In the genomic region with DNA sequence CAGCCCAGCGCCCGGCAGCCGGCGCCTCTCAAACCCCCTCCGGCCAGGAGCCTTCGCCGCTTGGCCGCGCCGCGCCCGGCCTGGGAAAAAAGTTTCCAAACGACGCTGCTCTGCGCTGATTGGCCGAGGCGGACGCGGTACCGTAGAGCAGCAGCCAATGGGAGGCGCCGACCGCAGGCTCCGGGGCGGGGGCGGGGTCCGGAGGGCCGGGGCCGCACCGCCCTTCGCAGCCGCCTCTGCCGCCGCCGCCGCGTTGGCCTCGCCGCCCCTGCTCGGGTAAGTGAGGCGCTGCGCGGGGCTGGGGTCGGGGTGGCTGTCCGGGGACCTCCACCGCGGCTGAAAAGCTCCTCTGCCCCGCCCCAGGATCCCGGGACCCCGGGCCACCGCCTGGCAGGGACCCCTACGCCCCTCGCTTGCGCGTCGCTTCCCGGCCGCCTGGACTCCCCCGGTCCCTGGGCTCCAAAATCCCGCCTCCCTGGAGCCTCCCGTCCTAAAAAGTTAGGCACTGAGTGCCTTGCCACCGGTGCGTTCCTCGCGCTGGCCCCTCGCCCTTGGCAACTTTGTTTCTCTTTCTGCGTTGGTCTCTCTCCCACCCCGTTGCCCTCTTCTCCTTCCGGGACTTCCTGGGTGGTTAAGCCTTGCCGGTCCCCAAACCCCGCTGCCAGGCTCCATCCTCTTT, we compare ENCODE assay signal across 1 cellular context.
TF ChIP-seq lines count a peak whose summit lies in the region.

A gene with protein sequence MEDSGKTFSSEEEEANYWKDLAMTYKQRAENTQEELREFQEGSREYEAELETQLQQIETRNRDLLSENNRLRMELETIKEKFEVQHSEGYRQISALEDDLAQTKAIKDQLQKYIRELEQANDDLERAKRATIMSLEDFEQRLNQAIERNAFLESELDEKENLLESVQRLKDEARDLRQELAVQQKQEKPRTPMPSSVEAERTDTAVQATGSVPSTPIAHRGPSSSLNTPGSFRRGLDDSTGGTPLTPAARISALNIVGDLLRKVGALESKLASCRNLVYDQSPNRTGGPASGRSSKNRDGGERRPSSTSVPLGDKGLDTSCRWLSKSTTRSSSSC (plus strand): TSS at position 227 of the 679 bp plus-strand sequence. CDS start 14,534 bp downstream, outside the sequence.

TF ChIP-seq in K562, 482 proteins besides CTCF, POLR2A, EP300 and RAD21 (continued from another document):
- TF ChIP-seq, protein P1, sequence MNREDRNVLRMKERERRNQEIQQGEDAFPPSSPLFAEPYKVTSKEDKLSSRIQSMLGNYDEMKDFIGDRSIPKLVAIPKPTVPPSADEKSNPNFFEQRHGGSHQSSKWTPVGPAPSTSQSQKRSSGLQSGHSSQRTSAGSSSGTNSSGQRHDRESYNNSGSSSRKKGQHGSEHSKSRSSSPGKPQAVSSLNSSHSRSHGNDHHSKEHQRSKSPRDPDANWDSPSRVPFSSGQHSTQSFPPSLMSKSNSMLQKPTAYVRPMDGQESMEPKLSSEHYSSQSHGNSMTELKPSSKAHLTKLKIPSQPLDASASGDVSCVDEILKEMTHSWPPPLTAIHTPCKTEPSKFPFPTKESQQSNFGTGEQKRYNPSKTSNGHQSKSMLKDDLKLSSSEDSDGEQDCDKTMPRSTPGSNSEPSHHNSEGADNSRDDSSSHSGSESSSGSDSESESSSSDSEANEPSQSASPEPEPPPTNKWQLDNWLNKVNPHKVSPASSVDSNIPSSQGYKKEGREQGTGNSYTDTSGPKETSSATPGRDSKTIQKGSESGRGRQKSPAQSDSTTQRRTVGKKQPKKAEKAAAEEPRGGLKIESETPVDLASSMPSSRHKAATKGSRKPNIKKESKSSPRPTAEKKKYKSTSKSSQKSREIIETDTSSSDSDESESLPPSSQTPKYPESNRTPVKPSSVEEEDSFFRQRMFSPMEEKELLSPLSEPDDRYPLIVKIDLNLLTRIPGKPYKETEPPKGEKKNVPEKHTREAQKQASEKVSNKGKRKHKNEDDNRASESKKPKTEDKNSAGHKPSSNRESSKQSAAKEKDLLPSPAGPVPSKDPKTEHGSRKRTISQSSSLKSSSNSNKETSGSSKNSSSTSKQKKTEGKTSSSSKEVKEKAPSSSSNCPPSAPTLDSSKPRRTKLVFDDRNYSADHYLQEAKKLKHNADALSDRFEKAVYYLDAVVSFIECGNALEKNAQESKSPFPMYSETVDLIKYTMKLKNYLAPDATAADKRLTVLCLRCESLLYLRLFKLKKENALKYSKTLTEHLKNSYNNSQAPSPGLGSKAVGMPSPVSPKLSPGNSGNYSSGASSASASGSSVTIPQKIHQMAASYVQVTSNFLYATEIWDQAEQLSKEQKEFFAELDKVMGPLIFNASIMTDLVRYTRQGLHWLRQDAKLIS (CRISPR knock-in tag; IDR thresholded peaks at IDR 0.05) = 0 out of 2 replicates have a peak, but pooled peaks have one; percentile 59
- TF ChIP-seq NRF1 (conservative IDR thresholded peaks at IDR 0.05 in 1 of 2, IDR thresholded peaks at IDR 0.05 in 1 of 2) = peak in 1 of 2 experiments; percentile 54; a peak in 2 of 4 replicates
- no peak for TF ChIP-seq CBFA2T3 (IDR thresholded peaks at IDR 0.05)
- TF ChIP-seq, protein P2, sequence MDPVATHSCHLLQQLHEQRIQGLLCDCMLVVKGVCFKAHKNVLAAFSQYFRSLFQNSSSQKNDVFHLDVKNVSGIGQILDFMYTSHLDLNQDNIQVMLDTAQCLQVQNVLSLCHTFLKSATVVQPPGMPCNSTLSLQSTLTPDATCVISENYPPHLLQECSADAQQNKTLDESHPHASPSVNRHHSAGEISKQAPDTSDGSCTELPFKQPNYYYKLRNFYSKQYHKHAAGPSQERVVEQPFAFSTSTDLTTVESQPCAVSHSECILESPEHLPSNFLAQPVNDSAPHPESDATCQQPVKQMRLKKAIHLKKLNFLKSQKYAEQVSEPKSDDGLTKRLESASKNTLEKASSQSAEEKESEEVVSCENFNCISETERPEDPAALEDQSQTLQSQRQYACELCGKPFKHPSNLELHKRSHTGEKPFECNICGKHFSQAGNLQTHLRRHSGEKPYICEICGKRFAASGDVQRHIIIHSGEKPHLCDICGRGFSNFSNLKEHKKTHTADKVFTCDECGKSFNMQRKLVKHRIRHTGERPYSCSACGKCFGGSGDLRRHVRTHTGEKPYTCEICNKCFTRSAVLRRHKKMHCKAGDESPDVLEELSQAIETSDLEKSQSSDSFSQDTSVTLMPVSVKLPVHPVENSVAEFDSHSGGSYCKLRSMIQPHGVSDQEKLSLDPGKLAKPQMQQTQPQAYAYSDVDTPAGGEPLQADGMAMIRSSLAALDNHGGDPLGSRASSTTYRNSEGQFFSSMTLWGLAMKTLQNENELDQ (CRISPR knock-in tag; IDR thresholded peaks at IDR 0.05; ENCODE audit: borderline replicate concordance) = no peak
- TF ChIP-seq FOXM1 (IDR thresholded peaks at IDR 0.05; ENCODE audit: low read depth) = peak; percentile 96
- peak; percentile 89; the same call in 1 of the 2 replicates for TF ChIP-seq FOXM1 (CRISPR knock-in tag; IDR thresholded peaks at IDR 0.05; ENCODE audit: low read depth)
- peak; percentile 77; the same call in 1 of the 2 replicates for TF ChIP-seq RB1 (IDR thresholded peaks at IDR 0.05; ENCODE audit: low read depth)
- no peak for TF ChIP-seq NR3C1 (CRISPR knock-in tag; IDR thresholded peaks at IDR 0.05)
- TF ChIP-seq POLR2G (IDR thresholded peaks at IDR 0.05; ENCODE audit: low read depth, low read length) = peak; percentile 91
- 0 out of 2 replicates have a peak, but pooled peaks have one; percentile 29 for TF ChIP-seq POLR2AphosphoS5 (IDR thresholded peaks at IDR 0.05; ENCODE audit: control insufficient read depth, insufficient read depth, low read depth, low read length)
- peak; percentile 65; the same call in 1 of the 2 replicates for TF ChIP-seq ZNF592 (IDR thresholded peaks at IDR 0.05)
- peak; percentile 96 for TF ChIP-seq RBM25 (IDR thresholded peaks at IDR 0.05; ENCODE audit: low read depth, low read length, severe bottlenecking)
- peak; percentile 56; the same call in 1 of the 2 replicates for TF ChIP-seq CHD2 (IDR thresholded peaks at IDR 0.05; ENCODE audit: low read depth, low read length)
